8 cellular contexts compared by ENCODE assay signal in the genomic region with DNA sequence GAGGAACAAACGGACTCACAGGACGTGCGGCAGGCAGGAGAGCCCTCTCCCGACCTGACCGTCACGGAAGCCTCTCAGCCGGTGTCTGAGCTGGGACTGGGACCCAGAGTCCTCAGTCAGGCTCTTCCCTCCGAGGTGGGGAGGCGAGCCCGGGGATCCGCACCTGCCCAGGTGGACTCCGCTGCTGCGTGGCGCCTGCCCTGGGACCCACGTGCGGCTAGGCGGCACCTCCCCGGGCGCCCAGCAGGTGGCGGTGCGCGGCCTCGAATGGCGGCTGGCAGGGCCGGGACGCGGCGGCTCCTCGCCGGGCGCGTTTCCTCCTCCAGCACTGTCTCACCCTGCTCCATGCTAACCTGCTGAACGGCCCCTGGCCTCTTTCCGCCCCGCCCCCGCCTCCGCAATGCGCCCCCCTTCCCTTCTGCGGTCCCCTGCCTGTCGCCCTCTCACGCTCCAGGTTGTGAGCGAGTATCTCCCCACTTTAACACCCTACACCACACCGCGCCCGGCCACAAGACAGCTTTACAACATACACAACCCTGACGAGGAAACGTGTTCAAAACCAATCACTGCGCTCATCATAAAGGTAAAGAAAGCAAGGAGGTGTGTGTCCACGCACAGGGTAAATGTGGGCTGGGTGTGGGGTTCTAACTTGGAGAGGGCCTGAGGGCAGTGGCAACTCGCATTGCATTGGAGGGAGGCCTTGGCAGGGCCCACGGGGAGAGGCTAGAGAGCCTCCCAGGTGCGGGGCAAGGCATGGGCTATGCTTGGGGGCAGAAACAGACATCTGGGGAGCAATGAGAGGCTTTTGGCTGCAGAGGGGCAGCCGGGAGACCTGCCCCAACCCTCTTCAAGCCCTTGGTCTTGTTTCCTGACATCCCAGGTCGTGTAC.
DNase-seq lines count a peak whose midpoint lies in the region; ATAC-seq and TF ChIP-seq lines count a peak whose summit lies in the region.

No MANE protein-coding gene starts in this region.

- ATAC-seq in HG02588 (IDR thresholded peaks at IDR 0.05; ENCODE audit: unreplicated experiment), result no peak

- no peak overlapping the region; the same call in 1 of the 2 replicates for H3K4me3 ChIP-seq in GM12864 (ENCODE audit: low read depth, low read length)
- no peak overlapping the region for H3K4me3 ChIP-seq in LNCaP clone FGC (ENCODE audit: low read depth, low read length)
- peak overlapping the region; percentile 21 for H3K4me3 ChIP-seq in skeletal muscle cell (ENCODE audit: low read depth, low read length)

- peak; percentile 81 for TF ChIP-seq CTCF in GM12864 (IDR thresholded peaks at IDR 0.05; ENCODE audit: low read depth, low read length, missing control alignments)
- TF ChIP-seq CTCF in LNCaP clone FGC (IDR thresholded peaks at IDR 0.05; ENCODE audit: control insufficient read depth, extremely low read depth, insufficient read depth), result peak; percentile 98

- peak; percentile 7 for DNase-seq in GM12864 (ENCODE audit: low read depth)
- peak; percentile 3 for DNase-seq in LNCaP clone FGC (ENCODE audit: low read depth)
- peak; percentile 70 for DNase-seq in T-helper 9 cell
- peak; percentile 14 for DNase-seq in amniotic stem cell (lab: John Stamatoyannopoulos, UW)
- peak; percentile 78 for DNase-seq in hepatic stellate cell (ENCODE audit: low spot score)
- no peak for DNase-seq in skeletal muscle cell (ENCODE audit: low read depth)
- DNase-seq in NK-92 (lab: John Stamatoyannopoulos, UW; ENCODE audit: unreplicated experiment), result no peak

Comparison
In these comparisons a context has a peak if more than half of its experiments do, and no peak if none do; other contexts are left out.
1. DNase-seq: peak in GM12864 (single experiment), LNCaP clone FGC (single experiment), T-helper 9 cell (single experiment), amniotic stem cell (single experiment) and hepatic stellate cell (single experiment); none in skeletal muscle cell (single experiment) and NK-92 (single experiment).